Comparison of ENCODE assay signal across 15 cellular contexts in the genomic region with DNA sequence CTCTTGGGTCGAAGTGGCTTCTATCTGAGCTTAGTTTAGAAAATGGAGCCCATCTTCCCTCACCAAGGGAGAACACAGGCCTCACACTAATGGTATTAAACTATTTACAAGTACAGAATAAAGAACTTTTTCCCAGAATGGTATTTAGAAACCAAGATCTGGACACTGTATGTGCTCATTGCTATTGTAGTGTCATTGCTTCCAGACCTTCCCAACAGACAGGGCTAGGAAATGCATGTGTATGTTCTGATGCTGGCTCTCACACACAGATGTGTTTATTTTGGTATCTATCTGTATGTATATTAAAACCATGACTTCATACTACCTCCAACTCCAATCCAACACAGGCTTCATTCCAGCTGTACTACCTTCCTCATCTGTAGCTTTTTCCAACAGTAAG. TPM values are rescaled to one million over a fixed set of nuclear protein-coding genes. Genes with fewer than 3 reads are reported as not detected.
"Had no signal": no experiment of that assay in that cellular context is flagged by ENCODE, and none has a peak within 500 bp of the region (broad histone marks: within the 10 kb centered on the region; RNA-seq: fewer than 3 reads in every experiment).

No MANE protein-coding gene starts in this region.

- FAIRE-seq: bronchial epithelial cell had no signal

- DNase-seq: activated CD4-positive, alpha-beta T cell treated with anti-CD3 and anti-CD28 coated beads for 48 hours; activated gamma-delta T cell; activated T-cell treated with anti-CD3 and anti-CD28 coated beads, Interleukin-2, amount 50 U/mL, for 1 hour; glutamatergic neuron; stimulated activated CD4-positive, alpha-beta T cell treated with anti-CD3 and anti-CD28 coated beads, Interleukin-4, amount 100 ng/mL, for 4 hours; tibial artery; uterus had no signal

- H3K4me3 ChIP-seq: ascending aorta, esophagus muscularis mucosa, skin epidermis, tibial artery, uterus had no signal

- H3K27ac Mint-ChIP-seq: mesothelial cell of epicardium, WTC11 had no signal

- H3K27ac ChIP-seq: ascending aorta, esophagus muscularis mucosa, parathyroid adenoma, skin epidermis, tibial artery, uterus had no signal

- H3K36me3 ChIP-seq: uterus had no signal

- H3K4me3 Mint-ChIP-seq: mesothelial cell of epicardium, WTC11 had no signal

- H3K4me1 Mint-ChIP-seq: mesothelial cell of epicardium, WTC11 had no signal

- H3K79me2 ChIP-seq: parathyroid adenoma had no signal

- H3K4me1 ChIP-seq: ascending aorta, esophagus muscularis mucosa, parathyroid adenoma, tibial artery, uterus had no signal

- ATAC-seq: WTC11 had no signal

- H3K27me3 ChIP-seq: ascending aorta, esophagus muscularis mucosa, tibial artery, uterus had no signal

- H2AFZ ChIP-seq: parathyroid adenoma had no signal

- H3K9ac ChIP-seq: parathyroid adenoma had no signal

RNA-seq across cellular contexts. Expression of a gene that starts 59.5 kb away (rescaled TPM):
- total RNA-seq: bronchial epithelial cell, fibroblast of villous mesenchyme had no signal
